8 cellular contexts compared by ENCODE assay signal in genomic region chr3:33047842-33048834, GRCh38. TPM values are rescaled to one million over a fixed set of nuclear protein-coding genes. Genes with fewer than 3 reads are reported as not detected.
A peak's percentile ranks its signal among the peaks of the same experiment; 100 is the strongest.
DNase-seq lines count a peak whose midpoint lies in the region; ATAC-seq, FAIRE-seq and TF ChIP-seq lines count a peak whose summit lies in the region.
"Had no signal": no experiment of that assay in that cellular context is flagged by ENCODE, and none has a peak within 500 bp of the region (broad histone marks: within the 10 kb centered on the region; RNA-seq: fewer than 3 reads in every experiment).

No MANE protein-coding gene starts in this region.

- intact Hi-C loops in PC-3 (cut with micrococcal nuclease): no loop called here

- H3K27ac Mint-ChIP-seq in HFFc6: no peak overlapping the region

- no peak for FAIRE-seq in small intestine (lab: Jason Lieb, UNC)

- peaks cover 0 to 2% of the 10 kb centered on the region in 2 donors for H3K4me1 ChIP-seq in small intestine (ENCODE audit: control insufficient read depth in 2 of 2, insufficient read depth in 1 of 2, low read depth in 1 of 2, low read length in 1 of 2)
- H3K4me1 ChIP-seq in PC-3 (ENCODE audit: insufficient read depth, low read length): no peaks in the 10 kb centered on the region; the same call in 1 of the 2 replicates

- H3K27ac ChIP-seq in small intestine (ENCODE audit: low read depth in 1 of 2, low read length in 1 of 2) (peak overlapping the region; percentile 52 to 73), PC-3 (ENCODE audit: low read length) (no peak overlapping the region)
- H3K27ac ChIP-seq: KMS-11 had no signal

- peaks cover 33% of the 10 kb centered on the region for H3K36me3 Mint-ChIP-seq in HFFc6 (ENCODE audit: low read depth)

- H3K36me3 ChIP-seq in small intestine (ENCODE audit: control insufficient read depth in 2 of 2, insufficient read depth in 2 of 2, low read length in 2 of 2) (peaks cover 6 to 7% of the 10 kb centered on the region in 2 donors), PC-3 (ENCODE audit: low read depth, low read length) (peaks cover 17% of the 10 kb centered on the region; the same call in 1 of the 2 replicates)

- no peaks in the 10 kb centered on the region for H3F3A ChIP-seq in PC-3 (ENCODE audit: low read length, unreplicated experiment)

- no peaks in the 10 kb centered on the region for H3K9me2 ChIP-seq in PC-3 (replicated peaks; ENCODE audit: low read length)

- peak; percentile 68 for ATAC-seq in GM19328 (IDR thresholded peaks at IDR 0.05; ENCODE audit: unreplicated experiment)
- peak; percentile 56 for ATAC-seq in HG03103 (IDR thresholded peaks at IDR 0.05; ENCODE audit: low read depth, unreplicated experiment)
- ATAC-seq in PC-3: no peak

- CTCF ChIA-PET in PC-3 (lab: Charles Lee): no interaction called here

- H3K4me3 ChIP-seq in small intestine (ENCODE audit: low read depth in 1 of 2, low read length in 2 of 2) (no peak overlapping the region), PC-3 (ENCODE audit: low read length) (no peak overlapping the region)

- no peaks in the 10 kb centered on the region for H3K27me3 Mint-ChIP-seq in HFFc6 (ENCODE audit: insufficient read depth)

- POLR2A ChIA-PET in PC-3 (lab: Charles Lee; ENCODE audit: unreplicated experiment): no interaction called here

- DNase-seq in activated T-cell treated with anti-CD3 and anti-CD28 coated beads, Interleukin-2, amount 50 U/mL, for 1 hour: peak; percentile 55
- DNase-seq in small intestine (peak; percentile 60), HFFc6 (no peak), NCI-H226 (no peak), PC-3 (no peak)

- H2AFZ ChIP-seq in PC-3 (ENCODE audit: low read length): no peak overlapping the region

- no peak overlapping the region for H3K4me3 Mint-ChIP-seq in HFFc6

- no peaks in the 10 kb centered on the region for H3K79me2 ChIP-seq in PC-3 (ENCODE audit: low read length)

- no peak overlapping the region for H3K9ac ChIP-seq in PC-3 (ENCODE audit: low read length)
- H3K9ac ChIP-seq: KMS-11 had no signal

- no peaks in the 10 kb centered on the region for H3K27me3 ChIP-seq in small intestine (ENCODE audit: control insufficient read depth in 2 of 2, insufficient read depth in 2 of 2, low read length in 2 of 2)
- no peaks in the 10 kb centered on the region for H3K27me3 ChIP-seq in PC-3 (ENCODE audit: low read length)

- no peaks in the 10 kb centered on the region for H4K20me1 ChIP-seq in PC-3 (ENCODE audit: low read length)

- H3K4me2 ChIP-seq in PC-3 (ENCODE audit: low read length): no peak overlapping the region
- H3K4me2 ChIP-seq: KMS-11 had no signal

- H3K9me3 Mint-ChIP-seq in HFFc6: no peaks in the 10 kb centered on the region

- BruUV-seq in PC-3 (replicated peaks; lab: Mats Ljungman, UMichigan): no TSS peak

- H3K9me3 ChIP-seq in small intestine (ENCODE audit: control insufficient read depth, low read depth): no peaks in the 10 kb centered on the region
- H3K9me3 ChIP-seq in PC-3 (ENCODE audit: low read length): no peaks in the 10 kb centered on the region

- WGBS in small intestine, 3 donors: 58 to 74% (median 66%) methylated on average over 6 of the region's 6 CpGs

- no peaks in the 10 kb centered on the region for H3K4me1 Mint-ChIP-seq in HFFc6 (ENCODE audit: low read depth)

- TF ChIP-seq CTCF in HFFc6 (IDR thresholded peaks at IDR 0.05): no peak
- TF ChIP-seq CTCF in PC-3 (conservative IDR thresholded peaks at IDR 0.05; ENCODE audit: low read depth, low read length): no peak

RNA-seq across cellular contexts. Expression of gene GLB1, which starts 48.8 kb away (rescaled TPM):
- polyA plus RNA-seq in small intestine: 10 to 100 TPM; 19.2 to 29.8 (median 19.5) TPM
- total RNA-seq in HFFc6 (2021; fragmentation: NEBNext Ultra II Directional; extraction: Animal tissue kit (Norgen Biotek cat#: 25700)): 10 to 100 TPM; 71.0 to 95.8 (median 79.9) TPM
- total RNA-seq in PC-3 (2014; rRNA removed): 27.3 and 36.4 TPM in 2 replicates

RNA-seq across cellular contexts. Expression of gene TMPPE, which starts 48.8 kb away (rescaled TPM):
- 1 to 10 TPM in 1 of 3 donors, under 1 TPM in 1, not detected in 1; 0.27 to 2.2 TPM for polyA plus RNA-seq in small intestine
- 1 to 10 TPM; 6.0 to 8.7 (median 7.3) TPM for total RNA-seq in HFFc6 (2021; fragmentation: NEBNext Ultra II Directional; extraction: Animal tissue kit (Norgen Biotek cat#: 25700))
- 4.2 and 4.7 TPM in 2 replicates for total RNA-seq in PC-3 (2014; rRNA removed)

Comparison
In these comparisons a context has a peak if more than half of its experiments do, and no peak if none do; other contexts are left out.
1. DNase-seq: peak in activated T-cell treated with anti-CD3 and anti-CD28 coated beads, Interleukin-2, amount 50 U/mL, for 1 hour (single experiment) and small intestine (single experiment); none in HFFc6 (single experiment), NCI-H226 (single experiment) and PC-3 (single experiment).